In the genomic region with DNA sequence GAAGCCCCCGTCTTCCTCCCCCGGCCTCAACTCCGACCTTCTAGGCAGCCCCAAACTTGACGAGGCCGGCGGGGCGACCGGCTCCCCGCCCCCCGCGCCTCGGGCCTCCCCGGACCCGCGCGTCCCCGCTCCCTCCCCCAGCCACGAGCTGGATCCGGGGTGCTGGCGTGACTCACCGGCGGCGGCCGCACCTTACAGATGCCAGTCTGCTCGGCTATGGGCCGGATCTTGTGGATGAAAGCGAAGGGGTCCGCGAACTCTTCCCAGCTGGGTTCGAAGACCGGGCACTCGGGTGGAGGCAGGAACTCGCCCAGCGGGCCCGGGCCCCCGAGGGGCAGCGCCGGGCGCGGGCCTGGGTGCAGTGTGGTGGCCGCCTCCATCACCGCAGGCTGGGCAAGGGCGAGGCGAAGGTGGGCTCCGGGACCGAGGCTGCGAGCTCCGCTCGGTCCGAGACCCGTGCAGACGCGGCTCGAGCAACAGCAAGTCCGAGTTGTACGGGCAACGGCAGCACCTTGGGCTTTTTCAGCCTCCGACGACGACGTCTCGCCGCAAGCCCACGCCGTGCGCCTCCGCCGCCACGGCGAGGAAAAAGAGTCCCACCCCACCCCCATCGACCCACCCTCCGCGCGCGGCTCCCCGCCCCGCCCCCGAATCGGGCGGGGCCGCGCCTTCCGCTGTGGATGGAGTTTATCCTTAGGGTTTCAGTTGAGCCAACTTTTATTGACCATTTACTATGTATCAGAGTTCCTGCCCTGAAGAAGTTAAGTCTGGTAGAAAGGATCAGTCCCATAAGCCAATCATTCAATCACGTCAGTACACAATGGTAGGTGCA, we compare ENCODE assay signal across 1 cellular context.
TF ChIP-seq lines count a peak whose summit lies in the region.

A gene (minus strand): TSS at position 496 of the 832 bp plus-strand sequence. CDS start 116 bp downstream, at position 380.

TF ChIP-seq in A549, 52 proteins besides CTCF, POLR2A, EP300 and RAD21 (continued from another document):
- TF ChIP-seq, protein P1, sequence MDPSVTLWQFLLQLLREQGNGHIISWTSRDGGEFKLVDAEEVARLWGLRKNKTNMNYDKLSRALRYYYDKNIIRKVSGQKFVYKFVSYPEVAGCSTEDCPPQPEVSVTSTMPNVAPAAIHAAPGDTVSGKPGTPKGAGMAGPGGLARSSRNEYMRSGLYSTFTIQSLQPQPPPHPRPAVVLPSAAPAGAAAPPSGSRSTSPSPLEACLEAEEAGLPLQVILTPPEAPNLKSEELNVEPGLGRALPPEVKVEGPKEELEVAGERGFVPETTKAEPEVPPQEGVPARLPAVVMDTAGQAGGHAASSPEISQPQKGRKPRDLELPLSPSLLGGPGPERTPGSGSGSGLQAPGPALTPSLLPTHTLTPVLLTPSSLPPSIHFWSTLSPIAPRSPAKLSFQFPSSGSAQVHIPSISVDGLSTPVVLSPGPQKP (IDR thresholded peaks at IDR 0.05; ENCODE audit: low read depth, low read length), result no peak
- TF ChIP-seq FOXS1 (CRISPR knock-in tag; IDR thresholded peaks at IDR 0.05) (no peak), RNF2 (IDR thresholded peaks at IDR 0.05; ENCODE audit: borderline replicate concordance, low read depth) (no peak), NPAS2 (CRISPR knock-in tag; IDR thresholded peaks at IDR 0.05; ENCODE audit: borderline replicate concordance) (no peak), MAZ (IDR thresholded peaks at IDR 0.05; ENCODE audit: borderline replicate concordance, low read depth, low read length) (no peak), NR3C1 (IDR thresholded peaks at IDR 0.05) (no peak), HOXB5 (CRISPR knock-in tag; IDR thresholded peaks at IDR 0.05) (no peak), HEYL (CRISPR knock-in tag; IDR thresholded peaks at IDR 0.05) (no peak), CHD2 (IDR thresholded peaks at IDR 0.05; ENCODE audit: low read length, partially characterized antibody) (peak; percentile 67), PHF8 (IDR thresholded peaks at IDR 0.05; ENCODE audit: borderline replicate concordance, low read depth) (peak; percentile 72; the same call in 1 of the 2 replicates), RFX5 (IDR thresholded peaks at IDR 0.05) (no peak), TFCP2L1 (CRISPR knock-in tag; IDR thresholded peaks at IDR 0.05) (no peak), SREBF2 (IDR thresholded peaks at IDR 0.05) (no peak), CBX2 (IDR thresholded peaks at IDR 0.05; ENCODE audit: borderline replicate concordance, low read depth) (no peak), EHF (CRISPR knock-in tag; IDR thresholded peaks at IDR 0.05) (no peak), JUNB (IDR thresholded peaks at IDR 0.05) (no peak), TP53 (CRISPR knock-in tag; IDR thresholded peaks at IDR 0.05) (no peak), CBX8 (IDR thresholded peaks at IDR 0.05) (no peak), KDM1A (IDR thresholded peaks at IDR 0.05; ENCODE audit: low read depth) (no peak), FOSL2 (IDR thresholded peaks at IDR 0.05) (no peak), FOSL2 (CRISPR knock-in tag; IDR thresholded peaks at IDR 0.05) (peak; percentile 56; the same call in 1 of the 2 replicates), HOXB13 (CRISPR knock-in tag; IDR thresholded peaks at IDR 0.05; ENCODE audit: low read depth) (no peak), NFE2L2 (conservative IDR thresholded peaks at IDR 0.05; ENCODE audit: low read length) (no peak), RARB (CRISPR knock-in tag; IDR thresholded peaks at IDR 0.05) (no peak), FOSB (CRISPR knock-in tag; IDR thresholded peaks at IDR 0.05) (no peak), GATA3 (IDR thresholded peaks at IDR 0.05; ENCODE audit: borderline replicate concordance) (no peak), HOXA7 (CRISPR knock-in tag; IDR thresholded peaks at IDR 0.05) (no peak), ZNF302 (CRISPR knock-in tag; IDR thresholded peaks at IDR 0.05) (no peak), EHMT2 (IDR thresholded peaks at IDR 0.05; ENCODE audit: low read depth) (no peak), HDAC2 (IDR thresholded peaks at IDR 0.05) (no peak), KDM5A (IDR thresholded peaks at IDR 0.05) (no peak), SMC3 (IDR thresholded peaks at IDR 0.05) (0 out of 3 replicates have a peak, but pooled peaks have one; percentile 7), MYC (IDR thresholded peaks at IDR 0.05; ENCODE audit: borderline replicate concordance, low read length) (peak; percentile 64), CHD4 (IDR thresholded peaks at IDR 0.05; ENCODE audit: borderline replicate concordance) (no peak)
- TF ChIP-seq, protein P2, sequence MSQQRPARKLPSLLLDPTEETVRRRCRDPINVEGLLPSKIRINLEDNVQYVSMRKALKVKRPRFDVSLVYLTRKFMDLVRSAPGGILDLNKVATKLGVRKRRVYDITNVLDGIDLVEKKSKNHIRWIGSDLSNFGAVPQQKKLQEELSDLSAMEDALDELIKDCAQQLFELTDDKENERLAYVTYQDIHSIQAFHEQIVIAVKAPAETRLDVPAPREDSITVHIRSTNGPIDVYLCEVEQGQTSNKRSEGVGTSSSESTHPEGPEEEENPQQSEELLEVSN (IDR thresholded peaks at IDR 0.05; ENCODE audit: borderline replicate concordance, low read depth), result no peak
- TF ChIP-seq, protein P3, sequence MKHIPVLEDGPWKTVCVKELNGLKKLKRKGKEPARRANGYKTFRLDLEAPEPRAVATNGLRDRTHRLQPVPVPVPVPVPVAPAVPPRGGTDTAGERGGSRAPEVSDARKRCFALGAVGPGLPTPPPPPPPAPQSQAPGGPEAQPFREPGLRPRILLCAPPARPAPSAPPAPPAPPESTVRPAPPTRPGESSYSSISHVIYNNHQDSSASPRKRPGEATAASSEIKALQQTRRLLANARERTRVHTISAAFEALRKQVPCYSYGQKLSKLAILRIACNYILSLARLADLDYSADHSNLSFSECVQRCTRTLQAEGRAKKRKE (CRISPR knock-in tag; IDR thresholded peaks at IDR 0.05; ENCODE audit: low read depth), result no peak
- TF ChIP-seq, protein P4, sequence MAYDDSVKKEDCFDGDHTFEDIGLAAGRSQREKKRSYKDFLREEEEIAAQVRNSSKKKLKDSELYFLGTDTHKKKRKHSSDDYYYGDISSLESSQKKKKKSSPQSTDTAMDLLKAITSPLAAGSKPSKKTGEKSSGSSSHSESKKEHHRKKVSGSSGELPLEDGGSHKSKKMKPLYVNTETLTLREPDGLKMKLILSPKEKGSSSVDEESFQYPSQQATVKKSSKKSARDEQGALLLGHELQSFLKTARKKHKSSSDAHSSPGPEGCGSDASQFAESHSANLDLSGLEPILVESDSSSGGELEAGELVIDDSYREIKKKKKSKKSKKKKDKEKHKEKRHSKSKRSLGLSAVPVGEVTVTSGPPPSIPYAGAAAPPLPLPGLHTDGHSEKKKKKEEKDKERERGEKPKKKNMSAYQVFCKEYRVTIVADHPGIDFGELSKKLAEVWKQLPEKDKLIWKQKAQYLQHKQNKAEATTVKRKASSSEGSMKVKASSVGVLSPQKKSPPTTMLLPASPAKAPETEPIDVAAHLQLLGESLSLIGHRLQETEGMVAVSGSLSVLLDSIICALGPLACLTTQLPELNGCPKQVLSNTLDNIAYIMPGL (CRISPR knock-in tag; IDR thresholded peaks at IDR 0.05; ENCODE audit: borderline replicate concordance), result no peak
- TF ChIP-seq, protein P5, sequence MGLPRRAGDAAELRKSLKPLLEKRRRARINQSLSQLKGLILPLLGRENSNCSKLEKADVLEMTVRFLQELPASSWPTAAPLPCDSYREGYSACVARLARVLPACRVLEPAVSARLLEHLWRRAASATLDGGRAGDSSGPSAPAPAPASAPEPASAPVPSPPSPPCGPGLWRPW (IDR thresholded peaks at IDR 0.05), result no peak
- TF ChIP-seq, protein P6, sequence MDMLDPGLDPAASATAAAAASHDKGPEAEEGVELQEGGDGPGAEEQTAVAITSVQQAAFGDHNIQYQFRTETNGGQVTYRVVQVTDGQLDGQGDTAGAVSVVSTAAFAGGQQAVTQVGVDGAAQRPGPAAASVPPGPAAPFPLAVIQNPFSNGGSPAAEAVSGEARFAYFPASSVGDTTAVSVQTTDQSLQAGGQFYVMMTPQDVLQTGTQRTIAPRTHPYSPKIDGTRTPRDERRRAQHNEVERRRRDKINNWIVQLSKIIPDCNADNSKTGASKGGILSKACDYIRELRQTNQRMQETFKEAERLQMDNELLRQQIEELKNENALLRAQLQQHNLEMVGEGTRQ (IDR thresholded peaks at IDR 0.05), result no peak
- TF ChIP-seq, protein P7, sequence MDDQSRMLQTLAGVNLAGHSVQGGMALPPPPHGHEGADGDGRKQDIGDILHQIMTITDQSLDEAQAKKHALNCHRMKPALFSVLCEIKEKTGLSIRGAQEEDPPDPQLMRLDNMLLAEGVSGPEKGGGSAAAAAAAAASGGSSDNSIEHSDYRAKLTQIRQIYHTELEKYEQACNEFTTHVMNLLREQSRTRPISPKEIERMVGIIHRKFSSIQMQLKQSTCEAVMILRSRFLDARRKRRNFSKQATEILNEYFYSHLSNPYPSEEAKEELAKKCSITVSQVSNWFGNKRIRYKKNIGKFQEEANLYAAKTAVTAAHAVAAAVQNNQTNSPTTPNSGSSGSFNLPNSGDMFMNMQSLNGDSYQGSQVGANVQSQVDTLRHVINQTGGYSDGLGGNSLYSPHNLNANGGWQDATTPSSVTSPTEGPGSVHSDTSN (IDR thresholded peaks at IDR 0.05), result peak; percentile 94
- TF ChIP-seq, protein P8, sequence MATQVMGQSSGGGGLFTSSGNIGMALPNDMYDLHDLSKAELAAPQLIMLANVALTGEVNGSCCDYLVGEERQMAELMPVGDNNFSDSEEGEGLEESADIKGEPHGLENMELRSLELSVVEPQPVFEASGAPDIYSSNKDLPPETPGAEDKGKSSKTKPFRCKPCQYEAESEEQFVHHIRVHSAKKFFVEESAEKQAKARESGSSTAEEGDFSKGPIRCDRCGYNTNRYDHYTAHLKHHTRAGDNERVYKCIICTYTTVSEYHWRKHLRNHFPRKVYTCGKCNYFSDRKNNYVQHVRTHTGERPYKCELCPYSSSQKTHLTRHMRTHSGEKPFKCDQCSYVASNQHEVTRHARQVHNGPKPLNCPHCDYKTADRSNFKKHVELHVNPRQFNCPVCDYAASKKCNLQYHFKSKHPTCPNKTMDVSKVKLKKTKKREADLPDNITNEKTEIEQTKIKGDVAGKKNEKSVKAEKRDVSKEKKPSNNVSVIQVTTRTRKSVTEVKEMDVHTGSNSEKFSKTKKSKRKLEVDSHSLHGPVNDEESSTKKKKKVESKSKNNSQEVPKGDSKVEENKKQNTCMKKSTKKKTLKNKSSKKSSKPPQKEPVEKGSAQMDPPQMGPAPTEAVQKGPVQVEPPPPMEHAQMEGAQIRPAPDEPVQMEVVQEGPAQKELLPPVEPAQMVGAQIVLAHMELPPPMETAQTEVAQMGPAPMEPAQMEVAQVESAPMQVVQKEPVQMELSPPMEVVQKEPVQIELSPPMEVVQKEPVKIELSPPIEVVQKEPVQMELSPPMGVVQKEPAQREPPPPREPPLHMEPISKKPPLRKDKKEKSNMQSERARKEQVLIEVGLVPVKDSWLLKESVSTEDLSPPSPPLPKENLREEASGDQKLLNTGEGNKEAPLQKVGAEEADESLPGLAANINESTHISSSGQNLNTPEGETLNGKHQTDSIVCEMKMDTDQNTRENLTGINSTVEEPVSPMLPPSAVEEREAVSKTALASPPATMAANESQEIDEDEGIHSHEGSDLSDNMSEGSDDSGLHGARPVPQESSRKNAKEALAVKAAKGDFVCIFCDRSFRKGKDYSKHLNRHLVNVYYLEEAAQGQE (IDR thresholded peaks at IDR 0.05), result no peak
